In genomic region chr7:113263749-113264148, GRCh38 we compare ENCODE assay signal across 14 cellular contexts.
DNase-seq lines count a peak whose midpoint lies in the region; ATAC-seq and TF ChIP-seq lines count a peak whose summit lies in the region.
"Had no signal": no experiment of that assay in that cellular context is flagged by ENCODE, and none has a peak within 500 bp of the region (broad histone marks: within the 10 kb centered on the region; RNA-seq: fewer than 3 reads in every experiment).

No MANE protein-coding gene starts in this region.

- H3K4me3 Mint-ChIP-seq in H9: peak overlapping the region; percentile 30 to 54; a peak in 4 of 5 replicates
- H3K4me3 Mint-ChIP-seq: CD14-positive monocyte; T-helper 2 cell treated with Interferon-gamma antibody and Interleukin-4, amounts not matched to agents 5 μg/mL and 100 μg/mL, for 36 hours had no signal

- WGBS in H9 (ENCODE audit: extremely low coverage, insufficient read length, low lambda C conversion rate): no CpG with 5 or more reads among the region's 4 CpGs

- no peaks in the 10 kb centered on the region for H4K20me1 ChIP-seq in H9 (ENCODE audit: control insufficient read depth, insufficient read depth, insufficient read length)
- no peaks in the 10 kb centered on the region for H4K20me1 ChIP-seq in OCI-LY1 (ENCODE audit: insufficient read depth, low read length)

- peak; percentile 9 for DNase-seq in DMS114 treated with DMSO at 0.1 percent for 48 hours (lab: John Stamatoyannopoulos, UW; ENCODE audit: unreplicated experiment)
- DNase-seq in H9: no peak
- DNase-seq in NCI-H187 (lab: John Stamatoyannopoulos, UW): peak; percentile 27 to 48
- DNase-seq in GDM1 (lab: John Stamatoyannopoulos, UW): no peak
- DNase-seq in DMS 273 (lab: John Stamatoyannopoulos, UW; ENCODE audit: unreplicated experiment): no peak
- no peak for DNase-seq in omental fat pad (ENCODE audit: low spot score)
- DNase-seq: AML-193, DMS79, NCI-H1694, NCI-H524 treated with DMSO at 0.1 percent for 48 hours had no signal

- no peak overlapping the region for H2BK15ac ChIP-seq in H9 (ENCODE audit: low read depth, low read length)

- no peak overlapping the region for H3T11ph ChIP-seq in H9 (ENCODE audit: low read length)

- H3K14ac ChIP-seq in H9 (ENCODE audit: insufficient read depth, low read length): no peak overlapping the region

- H3K4me2 ChIP-seq in H9 (ENCODE audit: insufficient read depth, insufficient read length, low read length) (no peak overlapping the region), OCI-LY1 (ENCODE audit: low read length) (no peak overlapping the region)

- H3K56ac ChIP-seq in H9 (ENCODE audit: insufficient read length, low read depth, low read length): no peak overlapping the region

- H3K79me1 ChIP-seq in H9 (ENCODE audit: insufficient read depth, low read depth, low read length, poor library complexity, severe bottlenecking): no peaks in the 10 kb centered on the region

- H2AK5ac ChIP-seq in H9 (ENCODE audit: insufficient read length, low read length): no peak overlapping the region

- no peaks in the 10 kb centered on the region for H3K27me3 Mint-ChIP-seq in H9 (ENCODE audit: low read depth)

- H3K4me1 ChIP-seq in H9 (ENCODE audit: insufficient read depth, low read length) (no peaks in the 10 kb centered on the region), OCI-LY1 (ENCODE audit: insufficient read depth, low read length, severe bottlenecking) (no peaks in the 10 kb centered on the region)

- no peaks in the 10 kb centered on the region for H3K27me3 ChIP-seq in H9 (ENCODE audit: insufficient read depth, low read length)
- no peaks in the 10 kb centered on the region for H3K27me3 ChIP-seq in OCI-LY1 (ENCODE audit: insufficient read depth, low read length)

- no peak overlapping the region for H3K27ac ChIP-seq in H9 (ENCODE audit: insufficient read length, low read depth, low read length)
- no peak overlapping the region for H3K27ac ChIP-seq in OCI-LY1 (ENCODE audit: low read depth, low read length, poor library complexity, severe bottlenecking)

- no peaks in the 10 kb centered on the region for H3F3A ChIP-seq in OCI-LY1 (ENCODE audit: insufficient read depth, low read length)

- no peak for TF ChIP-seq CTCF in H9 (conservative IDR thresholded peaks at IDR 0.05)
- TF ChIP-seq CTCF in OCI-LY1 (IDR thresholded peaks at IDR 0.05; ENCODE audit: low read length): no peak
- TF ChIP-seq CTCF in omental fat pad (IDR thresholded peaks at IDR 0.05): no peak

- no peak overlapping the region for H3K4me3 ChIP-seq in OCI-LY1 (ENCODE audit: low read depth, low read length, poor library complexity, severe bottlenecking)

- no peak overlapping the region for H4K8ac ChIP-seq in H9 (replicated peaks; ENCODE audit: insufficient read length, low read depth, low read length)

- no peak overlapping the region for H2BK12ac ChIP-seq in H9 (ENCODE audit: insufficient read length, low read depth, low read length)

- H3K36me3 ChIP-seq in OCI-LY1 (ENCODE audit: insufficient read depth, low read length): no peaks in the 10 kb centered on the region

- H3K4me1 Mint-ChIP-seq in H9: peaks cover 2 to 3% of the 10 kb centered on the region in 2 experiments; a peak in 3 of 4 replicates
- H3K4me1 Mint-ChIP-seq: CD14-positive monocyte had no signal

- H3K9me2 ChIP-seq in OCI-LY1 (ENCODE audit: low read depth, low read length): no peaks in the 10 kb centered on the region

- H3K27ac Mint-ChIP-seq in H9: 0 out of 7 replicates have a peak overlapping the region, but pooled peaks of 1 of the 3 experiments have one; percentile 52
- H3K27ac Mint-ChIP-seq: T-helper 2 cell treated with Interferon-gamma antibody and Interleukin-4, amounts not matched to agents 5 μg/mL and 100 μg/mL, for 36 hours had no signal

- H3K9ac ChIP-seq in H9 (ENCODE audit: extremely low read depth, insufficient read length, low read length) (peak overlapping the region; percentile 54), OCI-LY1 (ENCODE audit: low read length) (no peak overlapping the region)

- H3K23ac ChIP-seq in H9 (ENCODE audit: insufficient read length, low read depth, low read length): no peak overlapping the region

- no peak overlapping the region for H2BK120ac ChIP-seq in H9 (ENCODE audit: low read depth, low read length, poor library complexity, severe bottlenecking)

- peaks cover 7 to 10% of the 10 kb centered on the region in 2 experiments; a peak in 4 of 5 replicates for H3K9me3 Mint-ChIP-seq in H9

- H2BK20ac ChIP-seq in H9 (ENCODE audit: low read depth, low read length, poor library complexity, severe bottlenecking): no peak overlapping the region

- ATAC-seq in HG02840 (IDR thresholded peaks at IDR 0.05; ENCODE audit: low FRiP score, unreplicated experiment) (no peak), omental fat pad (ENCODE audit: low FRiP score) (no peak)

- no peaks in the 10 kb centered on the region for H3K23me2 ChIP-seq in H9 (ENCODE audit: insufficient read length, low read depth, low read length, poor library complexity, severe bottlenecking)

- no peak overlapping the region for H2BK5ac ChIP-seq in H9 (ENCODE audit: insufficient read length, low read length)

- H3K79me2 ChIP-seq in H9 (ENCODE audit: insufficient read depth, low read length) (no peaks in the 10 kb centered on the region), OCI-LY1 (ENCODE audit: insufficient read depth, low read length) (no peaks in the 10 kb centered on the region)

- H2AFZ ChIP-seq in H9 (ENCODE audit: low read length) (no peak overlapping the region), OCI-LY1 (ENCODE audit: low read length) (peak overlapping the region; percentile 40; the same call in 1 of the 2 replicates)

- no peak overlapping the region for H3K4ac ChIP-seq in H9 (ENCODE audit: low read depth, low read length)

- H4K5ac ChIP-seq in H9 (ENCODE audit: insufficient read length, low read depth, low read length): no peak overlapping the region

- H3K36me3 Mint-ChIP-seq in H9 (ENCODE audit: insufficient read depth in 1 of 3, low read depth in 3 of 3): peaks cover 0 to 10% (median 1%) of the 10 kb centered on the region in 3 experiments; a peak in 3 of 7 replicates
- H3K36me3 Mint-ChIP-seq: CD14-positive monocyte had no signal

- H3K9me3 ChIP-seq in H9 (ENCODE audit: control insufficient read depth, low read depth, low read length) (peaks cover 2% of the 10 kb centered on the region), OCI-LY1 (ENCODE audit: low read length) (no peaks in the 10 kb centered on the region)

- no peak overlapping the region for H4K91ac ChIP-seq in H9 (ENCODE audit: insufficient read length, low read depth, low read length)

- H3K18ac ChIP-seq in H9 (ENCODE audit: insufficient read length, low read depth, low read length): no peak overlapping the region

Comparison
In these comparisons a context has a peak if more than half of its experiments do, and no peak if none do; other contexts are left out.
1. DNase-seq: peak in DMS114 treated with DMSO at 0.1 percent for 48 hours (single experiment) and NCI-H187 (2 of 2); none in H9 (single experiment), GDM1 (single experiment), DMS 273 (single experiment) and omental fat pad (single experiment).